In the genomic region with DNA sequence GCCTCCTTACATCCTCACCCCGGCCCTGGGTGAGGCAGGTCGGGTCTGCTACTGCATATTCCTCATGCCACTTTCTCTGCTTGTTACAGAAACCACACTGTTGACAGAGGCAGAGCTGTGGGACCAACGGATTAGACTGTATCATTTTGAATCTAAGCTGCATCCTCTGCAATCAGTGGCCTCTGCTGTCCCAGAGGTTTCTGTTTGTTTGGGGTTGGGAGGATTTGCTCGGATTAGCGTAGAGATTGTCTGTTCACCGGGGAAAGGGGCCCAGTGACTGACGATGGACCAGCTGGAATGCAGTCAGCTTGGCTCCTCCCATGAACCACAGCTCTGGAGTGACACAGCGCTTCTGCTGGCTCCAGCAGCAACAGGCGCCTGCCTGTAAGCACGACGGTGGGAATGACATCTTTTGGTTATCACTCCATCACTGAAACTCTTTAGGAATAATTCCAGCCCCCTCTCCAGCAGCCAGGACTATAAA, we compare ENCODE assay signal across 9 cellular contexts. TPM values are rescaled to one million over a fixed set of nuclear protein-coding genes. Genes with fewer than 3 reads are reported as not detected.
DNase-seq lines count a peak whose midpoint lies in the region; ATAC-seq and TF ChIP-seq lines count a peak whose summit lies in the region.
"Had no signal": no experiment of that assay in that cellular context is flagged by ENCODE, and none has a peak within 500 bp of the region (broad histone marks: within the 10 kb centered on the region; RNA-seq: fewer than 3 reads in every experiment).

No MANE protein-coding gene starts in this region.

- WGBS in stomach, 5 donors: 4 to 8% (median 7%) methylated on average over 7 to 11 of the region's 11 CpGs

- peak overlapping the region in 4 of 5 donors; percentile 46 to 81 (median 64) for H3K27ac ChIP-seq in stomach
- H3K27ac ChIP-seq: parathyroid adenoma had no signal

- peak; percentile 57 for DNase-seq in HPDE6-E6E7 (ENCODE audit: extremely low spot score)
- peak; percentile 84 for DNase-seq in adipocyte (ENCODE audit: low read depth)
- DNase-seq in iPS DF 4.7 (ENCODE audit: extremely low read depth, low spot score): peak; percentile 30
- DNase-seq in stomach: peak; percentile 40
- DNase-seq in activated CD4-positive, alpha-beta T cell treated with anti-CD3 and anti-CD28 coated beads for 1 hour: no peak
- no peak for DNase-seq in activated CD4-positive, alpha-beta T cell treated with anti-CD3 and anti-CD28 coated beads, Interleukin-2, amount 50 U/mL, for 4 hours

- no peaks in the 10 kb centered on the region for H3K36me3 ChIP-seq in adipocyte (ENCODE audit: control insufficient read depth, insufficient read depth, low read length, severe bottlenecking)
- H3K36me3 ChIP-seq in stomach: no peaks in the 10 kb centered on the region

- no peak for TF ChIP-seq POLR2A in stomach (IDR thresholded peaks at IDR 0.05)

- no peak for TF ChIP-seq EP300 in stomach (IDR thresholded peaks at IDR 0.05)

- no peak for ATAC-seq in HG03342 (IDR thresholded peaks at IDR 0.05; ENCODE audit: unreplicated experiment)
- ATAC-seq in GM21390 (IDR thresholded peaks at IDR 0.05; ENCODE audit: unreplicated experiment): no peak

- intact Hi-C loops in stomach (cut with DNase I; ENCODE audit: low total_unique reads): no loop called here

- peak overlapping the region; percentile 2 for H3K4me3 ChIP-seq in adipocyte (ENCODE audit: low read length)
- no peak overlapping the region for H3K4me3 ChIP-seq in stomach

- H3K9ac ChIP-seq in adipocyte (ENCODE audit: low read length): peak overlapping the region; percentile 25
- H3K9ac ChIP-seq: parathyroid adenoma had no signal

- H3K4me1 ChIP-seq in adipocyte (ENCODE audit: control insufficient read depth, insufficient read depth, low read length) (peaks cover 42% of the 10 kb centered on the region), stomach (peaks cover 0 to 28% (median 9%) of the 10 kb centered on the region in 4 donors)
- H3K4me1 ChIP-seq: parathyroid adenoma had no signal

- H3K9me3 ChIP-seq in adipocyte (ENCODE audit: control insufficient read depth, low read length) (no peaks in the 10 kb centered on the region), stomach (no peaks in the 10 kb centered on the region)

- H3K27me3 ChIP-seq in adipocyte (replicated peaks; ENCODE audit: control insufficient read depth, insufficient read depth, low read length) (no peaks in the 10 kb centered on the region), stomach (no peaks in the 10 kb centered on the region)

- TF ChIP-seq CTCF in stomach (IDR thresholded peaks at IDR 0.05): no peak

RNA-seq across cellular contexts. Expression of a gene that starts 37.3 kb away (rescaled TPM):
- total RNA-seq in stomach: 1 to 10 TPM in 1 of 5 donors, under 1 TPM in 2, not detected in 2; 0.18 to 9.3 (median 0.45) TPM
- polyA plus RNA-seq in stomach: under 1 TPM in 2 of 3 donors, not detected in 1; 0.18 to 0.25 TPM

Comparison
In these comparisons a context has a peak if more than half of its experiments do, and no peak if none do; other contexts are left out.
1. DNase-seq: peak in HPDE6-E6E7 (single experiment), adipocyte (single experiment), iPS DF 4.7 (single experiment) and stomach (single experiment); none in activated CD4-positive, alpha-beta T cell treated with anti-CD3 and anti-CD28 coated beads for 1 hour (single experiment) and activated CD4-positive, alpha-beta T cell treated with anti-CD3 and anti-CD28 coated beads, Interleukin-2, amount 50 U/mL, for 4 hours (0 of 2).